ENCODE assay signal across 25 cellular contexts in the genomic region with DNA sequence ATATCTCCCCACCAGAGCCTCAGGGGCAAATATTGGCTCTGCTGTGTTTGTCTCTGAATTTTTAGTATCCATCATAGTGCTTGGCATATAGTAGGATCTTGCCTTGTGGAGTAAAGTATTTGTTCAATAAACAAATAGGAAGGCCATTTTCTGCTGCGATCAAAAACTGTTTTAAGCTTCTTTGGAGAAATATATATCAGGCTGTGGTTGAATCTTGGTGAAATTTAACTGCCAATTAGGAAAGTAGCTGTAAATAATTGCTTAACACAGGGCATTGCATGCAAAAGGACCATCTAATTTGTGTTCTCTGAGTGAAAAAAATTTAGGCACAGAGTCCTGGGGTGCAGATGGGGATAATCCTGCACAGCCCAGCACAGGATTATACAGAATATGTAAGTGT. TPM values are rescaled to one million over a fixed set of nuclear protein-coding genes. Genes with fewer than 3 reads are reported as not detected.
DNase-seq lines count a peak whose midpoint lies in the region; ATAC-seq and TF ChIP-seq lines count a peak whose summit lies in the region.
"Had no signal": no experiment of that assay in that cellular context is flagged by ENCODE, and none has a peak within 500 bp of the region (broad histone marks: within the 10 kb centered on the region; RNA-seq: fewer than 3 reads in every experiment).

No MANE protein-coding gene starts in this region.

- peak overlapping the region in 1 of 5 donors; percentile 2 for H3K9ac ChIP-seq in subcutaneous abdominal adipose tissue (ENCODE audit: low read length in 5 of 5)
- H3K9ac ChIP-seq: neural progenitor cell had no signal

- H3K27me3 Mint-ChIP-seq in GM23338 (ENCODE audit: insufficient read depth, low read depth, poor library complexity) (peaks cover 11% of the 10 kb centered on the region), memory B cell (no peaks in the 10 kb centered on the region)
- no peaks in the 10 kb centered on the region for H3K27me3 Mint-ChIP-seq in activated T-helper 17 cell treated with anti-CD3 and anti-CD28 coated beads, Interleukin-2, amount 50 U/mL, for 72 hours
- H3K27me3 Mint-ChIP-seq: activated naive CD4-positive, alpha-beta T cell treated with anti-CD3 and anti-CD28 coated beads, Interleukin-2, amount 10 ng/mL, durations not matched to agents 7 days and 5 days; central memory CD8-positive, alpha-beta T cell had no signal

- no peak overlapping the region for H3K27ac ChIP-seq in GM23338 (ENCODE audit: low read depth)
- H3K27ac ChIP-seq in subcutaneous abdominal adipose tissue (ENCODE audit: low read depth, low read length) = peak overlapping the region; percentile 81
- H3K27ac ChIP-seq in Peyer's patch = no peak overlapping the region
- H3K27ac ChIP-seq: neural progenitor cell had no signal

- H3K4me3 ChIP-seq in GM23338 = no peak overlapping the region
- no peak overlapping the region for H3K4me3 ChIP-seq in subcutaneous abdominal adipose tissue (ENCODE audit: low read depth in 1 of 5, low read length in 5 of 5)
- no peak overlapping the region for H3K4me3 ChIP-seq in Peyer's patch
- H3K4me3 ChIP-seq: mucosa of descending colon, neural progenitor cell, spleen, transverse colon had no signal

- ATAC-seq in GM23338 (no peak), memory B cell (ENCODE audit: low read depth) (no peak)
- ATAC-seq in activated T-helper 17 cell treated with anti-CD3 and anti-CD28 coated beads, Interleukin-2, amount 50 U/mL, for 72 hours (replicated peaks) = no peak
- ATAC-seq: activated T-cell treated with anti-CD3 and anti-CD28 coated beads, Interleukin-2, amount 50 U/mL, for 4 hours; left ventricle myocardium superior; mucosa of descending colon; stimulated activated naive CD8-positive, alpha-beta T cell treated with anti-CD3 and anti-CD28 coated beads, Interleukin-15, Interleukin-2, amounts not matched to agents 100 U/mL and 50 U/mL, for 24 hours had no signal

- no peak overlapping the region for H3K4me2 ChIP-seq in GM23338
- H3K4me2 ChIP-seq: neural progenitor cell had no signal

- no peak overlapping the region for H3K4me3 Mint-ChIP-seq in GM23338
- H3K4me3 Mint-ChIP-seq in activated T-helper 17 cell treated with anti-CD3 and anti-CD28 coated beads, Interleukin-2, amount 50 U/mL, for 72 hours = no peak overlapping the region
- no peak overlapping the region for H3K4me3 Mint-ChIP-seq in memory B cell
- H3K4me3 Mint-ChIP-seq: activated naive CD4-positive, alpha-beta T cell treated with anti-CD3 and anti-CD28 coated beads, Interleukin-2, amount 10 ng/mL, durations not matched to agents 7 days and 5 days; activated T-cell treated with anti-CD3 and anti-CD28 coated beads, Interleukin-2, amount 50 U/mL, for 4 hours; central memory CD8-positive, alpha-beta T cell; neural progenitor cell had no signal

- H2AFZ ChIP-seq in GM23338 = no peak overlapping the region
- H2AFZ ChIP-seq: neural progenitor cell had no signal

- H3K36me3 Mint-ChIP-seq in GM23338 (ENCODE audit: low read depth) (peaks cover 37% of the 10 kb centered on the region; the same call in 2 of the 3 replicates), memory B cell (no peaks in the 10 kb centered on the region)
- peaks cover 6% of the 10 kb centered on the region for H3K36me3 Mint-ChIP-seq in activated T-helper 17 cell treated with anti-CD3 and anti-CD28 coated beads, Interleukin-2, amount 50 U/mL, for 72 hours (ENCODE audit: low read depth)

- no peaks in the 10 kb centered on the region for H3K27me3 ChIP-seq in GM23338 (ENCODE audit: insufficient read depth)
- H3K27me3 ChIP-seq in subcutaneous abdominal adipose tissue (ENCODE audit: control insufficient read depth in 5 of 5, insufficient read depth in 4 of 5, low read length in 5 of 5) = no peaks in the 10 kb centered on the region
- no peaks in the 10 kb centered on the region for H3K27me3 ChIP-seq in Peyer's patch
- H3K27me3 ChIP-seq: neural progenitor cell, spleen, transverse colon had no signal

- H3K36me3 ChIP-seq in GM23338 (ENCODE audit: insufficient read depth) (no peaks in the 10 kb centered on the region), subcutaneous abdominal adipose tissue (ENCODE audit: control insufficient read depth in 5 of 5, insufficient read depth in 5 of 5, low read length in 5 of 5) (no peaks in the 10 kb centered on the region), Peyer's patch (no peaks in the 10 kb centered on the region)
- H3K36me3 ChIP-seq: neural progenitor cell, transverse colon had no signal

- H3K9me3 Mint-ChIP-seq in GM23338 (no peaks in the 10 kb centered on the region), memory B cell (no peaks in the 10 kb centered on the region)
- H3K9me3 Mint-ChIP-seq in activated T-helper 17 cell treated with anti-CD3 and anti-CD28 coated beads, Interleukin-2, amount 50 U/mL, for 72 hours = no peaks in the 10 kb centered on the region
- H3K9me3 Mint-ChIP-seq: activated naive CD4-positive, alpha-beta T cell treated with anti-CD3 and anti-CD28 coated beads, Interleukin-2, amount 10 ng/mL, durations not matched to agents 7 days and 5 days; activated T-cell treated with anti-CD3 and anti-CD28 coated beads, Interleukin-2, amount 50 U/mL, for 4 hours; central memory CD8-positive, alpha-beta T cell; neural progenitor cell had no signal

- H3K4me1 Mint-ChIP-seq in GM23338 (peaks cover 40% of the 10 kb centered on the region), memory B cell (peaks cover 24% of the 10 kb centered on the region)
- H3K4me1 Mint-ChIP-seq in activated T-helper 17 cell treated with anti-CD3 and anti-CD28 coated beads, Interleukin-2, amount 50 U/mL, for 72 hours = peaks cover 34% of the 10 kb centered on the region

- TF ChIP-seq CTCF in GM23338 (conservative IDR thresholded peaks at IDR 0.05; ENCODE audit: low read depth in 2 of 2) = no peak
- no peak for TF ChIP-seq CTCF in Peyer's patch (IDR thresholded peaks at IDR 0.05)

- peaks cover 97% of the 10 kb centered on the region for H3K79me2 ChIP-seq in GM23338 (replicated peaks; ENCODE audit: insufficient read depth)

- no peak for TF ChIP-seq POLR2A in Peyer's patch (IDR thresholded peaks at IDR 0.05)

- H3K9me2 ChIP-seq in GM23338 (ENCODE audit: insufficient read depth) = no peaks in the 10 kb centered on the region

- H3K27ac Mint-ChIP-seq in GM23338 (peak overlapping the region; percentile 29; the same call in 1 of the 2 replicates), memory B cell (peak overlapping the region; percentile 17)
- peak overlapping the region; percentile 9 for H3K27ac Mint-ChIP-seq in activated T-helper 17 cell treated with anti-CD3 and anti-CD28 coated beads, Interleukin-2, amount 50 U/mL, for 72 hours
- H3K27ac Mint-ChIP-seq: activated naive CD4-positive, alpha-beta T cell treated with anti-CD3 and anti-CD28 coated beads, Interleukin-2, amount 10 ng/mL, durations not matched to agents 7 days and 5 days; neural progenitor cell had no signal

- no peak for DNase-seq in GM23338 (ENCODE audit: low spot score)
- no peak for DNase-seq in memory B cell (ENCODE audit: low spot score in 2 of 2)
- DNase-seq in Peyer's patch = no peak
- no peak for DNase-seq in occipital lobe (lab: John Stamatoyannopoulos, UW)
- no peak for DNase-seq in ureter (ENCODE audit: low spot score)
- DNase-seq in SIG-M5 treated with dmso at 0.1 percent for 504 hours (lab: John Stamatoyannopoulos, UW; ENCODE audit: unreplicated experiment) = no peak
- DNase-seq: activated CD8-positive, alpha-beta memory T cell treated with anti-CD3 and anti-CD28 coated beads for 24 hours; activated naive CD4-positive, alpha-beta T cell treated with anti-CD3 and anti-CD28 coated beads, Interleukin-2, amount 10 ng/mL, durations not matched to agents 7 days and 5 days; activated T-cell treated with anti-CD3 and anti-CD28 coated beads, Interleukin-2, amount 50 U/mL, for 4 hours; anterior cingulate cortex; DND-41; hippocampal formation; left ventricle myocardium superior; MM.1S; mucosa of descending colon; NCI-H1436 treated with DMSO at 0.1 percent for 48 hours; NCI-H524; spleen; stimulated activated CD4-positive, alpha-beta T cell treated with anti-CD3 and anti-CD28 coated beads, Interleukin-4, amount 100 ng/mL, for 1 hour; stimulated activated naive CD8-positive, alpha-beta T cell treated with anti-CD3 and anti-CD28 coated beads, Interleukin-15, Interleukin-2, amounts not matched to agents 100 U/mL and 50 U/mL, for 24 hours; transverse colon had no signal

- H3K9me3 ChIP-seq in subcutaneous abdominal adipose tissue (ENCODE audit: control insufficient read depth in 5 of 5, low read length in 5 of 5) (no peaks in the 10 kb centered on the region), Peyer's patch (no peaks in the 10 kb centered on the region)
- H3K9me3 ChIP-seq: mucosa of descending colon, spleen, transverse colon had no signal

- H3F3A ChIP-seq in GM23338 (replicated peaks; ENCODE audit: low read depth) = peaks cover 3% of the 10 kb centered on the region; the same call in 1 of the 2 replicates

- H4K20me1 ChIP-seq in GM23338 (replicated peaks; ENCODE audit: insufficient read depth) = peaks cover 67% of the 10 kb centered on the region

- peaks cover 29% of the 10 kb centered on the region for H3K4me1 ChIP-seq in GM23338 (ENCODE audit: insufficient read depth)
- H3K4me1 ChIP-seq in subcutaneous abdominal adipose tissue (ENCODE audit: control insufficient read depth in 5 of 5, insufficient read depth in 5 of 5, low read length in 5 of 5) = peaks cover 6 to 53% (median 43%) of the 10 kb centered on the region in 5 donors
- H3K4me1 ChIP-seq in Peyer's patch = peaks cover 0 to 10% (median 0%) of the 10 kb centered on the region in 4 donors

TF ChIP-seq in GM23338, 12 proteins besides CTCF, POLR2A, EP300 and RAD21 (continues in another document):
- TF ChIP-seq EZH2phosphoT487 (IDR thresholded peaks at IDR 0.05; ENCODE audit: unreplicated experiment) (no peak), STAT1 (IDR thresholded peaks at IDR 0.05; ENCODE audit: unreplicated experiment) (no peak), EZH2 (IDR thresholded peaks at IDR 0.05; ENCODE audit: low read depth, unreplicated experiment) (no peak), POLR2AphosphoS5 (IDR thresholded peaks at IDR 0.05; ENCODE audit: low read depth) (no peak), ZNF114 (CRISPR knock-in tag; IDR thresholded peaks at IDR 0.05) (no peak)
- TF ChIP-seq, protein P1, sequence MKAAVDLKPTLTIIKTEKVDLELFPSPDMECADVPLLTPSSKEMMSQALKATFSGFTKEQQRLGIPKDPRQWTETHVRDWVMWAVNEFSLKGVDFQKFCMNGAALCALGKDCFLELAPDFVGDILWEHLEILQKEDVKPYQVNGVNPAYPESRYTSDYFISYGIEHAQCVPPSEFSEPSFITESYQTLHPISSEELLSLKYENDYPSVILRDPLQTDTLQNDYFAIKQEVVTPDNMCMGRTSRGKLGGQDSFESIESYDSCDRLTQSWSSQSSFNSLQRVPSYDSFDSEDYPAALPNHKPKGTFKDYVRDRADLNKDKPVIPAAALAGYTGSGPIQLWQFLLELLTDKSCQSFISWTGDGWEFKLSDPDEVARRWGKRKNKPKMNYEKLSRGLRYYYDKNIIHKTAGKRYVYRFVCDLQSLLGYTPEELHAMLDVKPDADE (IDR thresholded peaks at IDR 0.05) = no peak

RNA-seq across cellular contexts. Expression of gene VCL, which starts 15.1 kb away (rescaled TPM):
- total RNA-seq in GM23338 (2014; rRNA removed; shearing (Covaris generic)) = 234 and 254 TPM in 2 replicates
- 58.0 and 60.7 TPM in 2 replicates for polyA plus RNA-seq in GM23338 (2016; fragmentation: Nextera tagmentation; extraction: Ambion mirVana)
- 10 to 100 TPM; 18.4 to 27.2 TPM for total RNA-seq in activated T-helper 17 cell treated with anti-CD3 and anti-CD28 coated beads, Interleukin-2, amount 50 U/mL, for 72 hours
- total RNA-seq in Peyer's patch (100 to 1,000 TPM in 1 of 4 donors, 10 to 100 TPM in 3; 36.3 to 103 (median 61.4) TPM), occipital lobe (17.8 TPM), ureter (256 TPM)
